In the genomic region with DNA sequence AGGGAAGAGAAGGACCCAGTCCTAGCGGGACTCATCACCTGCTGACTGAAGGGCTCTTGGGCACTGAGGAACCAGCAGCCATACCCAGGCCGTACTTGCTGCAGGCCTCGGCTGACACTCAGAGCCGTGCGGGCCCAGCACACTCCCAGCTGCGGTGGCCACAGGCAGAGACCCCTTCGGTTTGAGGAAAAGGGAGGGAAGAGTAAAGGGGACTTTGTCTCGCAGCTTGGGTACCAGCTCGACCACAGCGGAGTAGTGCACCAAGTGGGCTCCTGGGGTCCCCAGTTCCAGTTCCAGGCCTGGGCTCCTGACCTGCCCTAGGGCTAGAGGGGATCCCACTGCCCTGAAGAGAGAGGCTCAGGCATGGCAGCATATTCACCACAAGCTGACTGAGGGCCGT, we compare ENCODE assay signal across 30 cellular contexts. TPM values are rescaled to one million over a fixed set of nuclear protein-coding genes. Genes with fewer than 3 reads are reported as not detected.
"Had no signal": no experiment of that assay in that cellular context is flagged by ENCODE, and none has a peak within 500 bp of the region (broad histone marks: within the 10 kb centered on the region; RNA-seq: fewer than 3 reads in every experiment).

No MANE protein-coding gene starts in this region.

- H3K9me3 Mint-ChIP-seq: natural killer cell treated with Interleukin-12 subunit alpha and Interleukin-12 subunit beta and Interleukin-15 and Interleukin-18, amount 100 ng/mL, for 72 hours; stimulated activated effector memory CD8-positive, alpha-beta T cell treated with anti-CD3 and anti-CD28 coated beads, Interleukin-12 subunit alpha, Interleukin-12 subunit beta, amount 100 ng/mL, for 72 hours had no signal

- H3K36me3 ChIP-seq: esophagus squamous epithelium, heart right ventricle, right atrium auricular region, stomach, thoracic aorta, tibial nerve, upper lobe of right lung, uterus had no signal

- H3K27me3 Mint-ChIP-seq: natural killer cell treated with Interleukin-12 subunit alpha and Interleukin-12 subunit beta and Interleukin-15 and Interleukin-18, amount 100 ng/mL, for 72 hours; progenitor cell of endocrine pancreas had no signal

- H3K27ac Mint-ChIP-seq: natural killer cell treated with Interleukin-12 subunit alpha and Interleukin-12 subunit beta and Interleukin-15 and Interleukin-18, amount 100 ng/mL, for 72 hours; progenitor cell of endocrine pancreas; stimulated activated effector memory CD8-positive, alpha-beta T cell treated with anti-CD3 and anti-CD28 coated beads, Interleukin-12 subunit alpha, Interleukin-12 subunit beta, amount 100 ng/mL, for 72 hours had no signal

- H3K9me3 ChIP-seq: esophagus squamous epithelium, heart right ventricle, right atrium auricular region, thoracic aorta, tibial nerve, upper lobe of right lung, uterus had no signal

- H3K4me3 ChIP-seq: coronary artery, esophagus squamous epithelium, heart right ventricle, right atrium auricular region, smooth muscle cell, stomach, thoracic aorta, tibial nerve, upper lobe of right lung, uterus had no signal

- H3K27me3 ChIP-seq: esophagus squamous epithelium, right atrium auricular region, tibial nerve, upper lobe of right lung, uterus had no signal

- H3K4me1 ChIP-seq: esophagus squamous epithelium, parathyroid adenoma, right atrium auricular region, stomach, tibial nerve, uterus had no signal

- H3K4me2 ChIP-seq: smooth muscle cell had no signal

- H3K4me1 Mint-ChIP-seq: neural crest cell had no signal

- DNase-seq: dermis blood vessel endothelial cell; effector memory CD4-positive, alpha-beta T cell; esophagus squamous epithelium; foreskin melanocyte; glutamatergic neuron; hippocampal formation; mesenchymal stem cell; stimulated activated CD4-positive, alpha-beta T cell treated with anti-CD3 and anti-CD28 coated beads, Interleukin-12 subunit alpha, Interleukin-12 subunit beta, amount 100 ng/mL, for 4 hours; stimulated activated CD4-positive, alpha-beta T cell treated with anti-CD3 and anti-CD28 coated beads, Interleukin-1b, Interleukin-23, amount 100 ng/mL, for 48 hours; stimulated activated CD4-positive, alpha-beta T cell treated with anti-CD3 and anti-CD28 coated beads, Interleukin-4, amount 100 ng/mL, for 1 hour; stimulated activated naive CD4-positive, alpha-beta T cell treated with Interleukin-2 at 50 U/mL for 16 hours; stomach; upper lobe of right lung; uterus had no signal

- H3K36me3 Mint-ChIP-seq: natural killer cell treated with Interleukin-12 subunit alpha and Interleukin-12 subunit beta and Interleukin-15 and Interleukin-18, amount 100 ng/mL, for 72 hours; stimulated activated effector memory CD8-positive, alpha-beta T cell treated with anti-CD3 and anti-CD28 coated beads, Interleukin-12 subunit alpha, Interleukin-12 subunit beta, amount 100 ng/mL, for 72 hours had no signal

- H2AFZ ChIP-seq: parathyroid adenoma had no signal

- H3K27ac ChIP-seq: coronary artery, esophagus squamous epithelium, parathyroid adenoma, stomach, thoracic aorta, tibial nerve, upper lobe of right lung, uterus had no signal

- H3K4me3 Mint-ChIP-seq: natural killer cell treated with Interleukin-12 subunit alpha and Interleukin-12 subunit beta and Interleukin-15 and Interleukin-18, amount 100 ng/mL, for 72 hours; neural crest cell; stimulated activated effector memory CD8-positive, alpha-beta T cell treated with anti-CD3 and anti-CD28 coated beads, Interleukin-12 subunit alpha, Interleukin-12 subunit beta, amount 100 ng/mL, for 72 hours had no signal

- H3K9ac ChIP-seq: parathyroid adenoma had no signal

RNA-seq across cellular contexts. Expression of gene OPN1LW, which starts 17.9 kb away (rescaled TPM):
- total RNA-seq: dermis blood vessel endothelial cell; esophagus squamous epithelium; heart right ventricle; lower leg skin; natural killer cell treated with Interleukin-12 subunit alpha and Interleukin-12 subunit beta and Interleukin-15 and Interleukin-18, amount 100 ng/mL, for 72 hours; neural crest cell; osteoblast; progenitor cell of endocrine pancreas; right atrium auricular region; sciatic nerve; smooth muscle cell; stomach; subcutaneous adipose tissue; thoracic aorta; tibial nerve; upper lobe of right lung; uterus had no signal
- polyA plus RNA-seq: heart right ventricle, keratinocyte, smooth muscle cell, stomach had no signal

RNA-seq across cellular contexts. Expression of gene OPN1MW, which starts 56.3 kb away (rescaled TPM):
- total RNA-seq: esophagus squamous epithelium; heart right ventricle; lower leg skin; natural killer cell treated with Interleukin-12 subunit alpha and Interleukin-12 subunit beta and Interleukin-15 and Interleukin-18, amount 100 ng/mL, for 72 hours; neural crest cell; osteoblast; progenitor cell of endocrine pancreas; right atrium auricular region; sciatic nerve; smooth muscle cell; stomach; subcutaneous adipose tissue; thoracic aorta; tibial nerve; upper lobe of right lung; uterus had no signal
- polyA plus RNA-seq: heart right ventricle, keratinocyte, smooth muscle cell, stomach had no signal
